Comparison of ENCODE assay signal across 1 cellular context in the genomic region with DNA sequence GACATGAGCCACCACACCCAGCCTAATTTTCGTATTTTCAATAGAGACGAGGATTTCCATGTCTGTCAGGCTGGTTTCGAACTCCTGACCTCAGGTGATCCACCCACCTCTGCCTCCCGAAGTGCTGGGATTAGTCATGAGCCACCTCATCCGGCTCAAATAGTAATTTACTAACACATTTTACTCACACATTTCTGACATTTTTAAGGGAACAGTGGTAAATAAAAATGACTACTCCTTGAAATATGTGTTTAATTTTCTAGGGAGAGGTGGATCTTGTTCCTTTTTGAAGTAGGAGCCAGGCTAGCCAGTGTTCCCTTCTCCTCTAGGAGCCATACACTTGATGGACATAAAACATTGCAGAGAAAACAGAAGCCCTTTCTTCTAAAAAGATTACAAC.
TF ChIP-seq lines count a peak whose summit lies in the region.

No MANE protein-coding gene starts in this region.

TF ChIP-seq in HCT116, 20 proteins besides CTCF, POLR2A, EP300 and RAD21 (continued from another document):
- no peak for TF ChIP-seq TCF7L2 (IDR thresholded peaks at IDR 0.05; ENCODE audit: borderline replicate concordance, extremely low read depth, insufficient read depth, insufficient read length)
